In the genomic region with DNA sequence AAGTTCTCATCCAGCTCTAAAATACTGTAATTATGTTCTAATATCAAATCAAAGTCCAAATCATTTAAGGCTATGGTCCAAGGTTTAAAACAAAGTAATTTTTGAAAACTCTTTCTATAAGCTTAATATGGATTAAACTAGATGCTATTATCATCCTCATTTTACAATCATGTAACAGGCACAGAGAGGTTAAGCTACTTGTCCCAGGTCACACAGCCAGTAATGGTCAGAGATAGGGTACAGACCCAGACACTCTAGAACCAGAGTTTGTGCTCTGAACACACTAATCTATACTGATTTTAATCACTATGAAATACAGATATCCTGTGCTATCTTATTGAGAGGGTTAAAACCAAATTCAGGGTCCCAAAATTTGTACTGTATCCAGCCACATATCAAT, we compare ENCODE assay signal across 20 cellular contexts.
"Had no signal": no experiment of that assay in that cellular context is flagged by ENCODE, and none has a peak within 500 bp of the region (broad histone marks: within the 10 kb centered on the region; RNA-seq: fewer than 3 reads in every experiment).

No MANE protein-coding gene starts in this region.

- H3K36me3 ChIP-seq: MG63 had no signal

- H3K27me3 ChIP-seq: MG63 had no signal

- H3K4me3 ChIP-seq: MG63 had no signal

- H3K9ac ChIP-seq: SK-N-SH had no signal

- H3K9me3 Mint-ChIP-seq: T-cell had no signal

- H3K4me2 ChIP-seq: SK-N-SH had no signal

- DNase-seq: Karpas-422, KG1, MG63, NCI-H1092, NCI-H1105 treated with DMSO at 0.1 percent for 48 hours, NCI-H1417 treated with DMSO at 0.1 percent for 48 hours, NCI-H146, NCI-H1694 treated with DMSO at 0.1 percent for 48 hours, NCI-H1930, NCI-H2081, NCI-H2107, NCI-H2227 treated with DMSO at 0.1 percent for 48 hours, NCI-H524, NCI-H526 treated with DMSO at 0.1 percent for 48 hours, NCI-H774, SHP77, SK-N-SH, SW 1271, T-cell had no signal

- H3K9me3 ChIP-seq: MG63, SK-N-SH had no signal

- H3K4me3 Mint-ChIP-seq: T-cell had no signal

- ATAC-seq: T-cell had no signal

- H3K27ac Mint-ChIP-seq: T-cell had no signal

- H3K27me3 Mint-ChIP-seq: T-cell had no signal

- H3K27ac ChIP-seq: RWPE1 had no signal
